Comparison of ENCODE assay signal across 8 cellular contexts in genomic region chr6:41939848-41940758, GRCh38. TPM values are rescaled to one million over a fixed set of nuclear protein-coding genes. Genes with fewer than 3 reads are reported as not detected.
DNase-seq lines count a peak whose midpoint lies in the region; ATAC-seq and TF ChIP-seq lines count a peak whose summit lies in the region.

No MANE protein-coding gene starts in this region.

- WGBS in urinary bladder, result 9% methylated on average over 27 of the region's 27 CpGs

- no peaks in the 10 kb centered on the region for H3K27me3 Mint-ChIP-seq in T-helper 17 cell

- H3K4me1 Mint-ChIP-seq in T-helper 17 cell, result peaks cover 51% of the 10 kb centered on the region

- peak overlapping the region; percentile 91 for H3K27ac Mint-ChIP-seq in T-helper 17 cell

- peaks cover 11% of the 10 kb centered on the region for H3K36me3 ChIP-seq in mucosa of stomach (ENCODE audit: control insufficient read depth, insufficient read depth, low read length)
- no peaks in the 10 kb centered on the region for H3K36me3 ChIP-seq in urinary bladder (ENCODE audit: insufficient read depth)

- H3K9me3 ChIP-seq in T-helper 17 cell (ENCODE audit: control insufficient read depth, low read length, poor library complexity, severe bottlenecking) (no peaks in the 10 kb centered on the region), mucosa of stomach (ENCODE audit: control insufficient read depth, low read length) (no peaks in the 10 kb centered on the region)

- H3K9ac ChIP-seq in mucosa of stomach (ENCODE audit: low read length), result peak overlapping the region; percentile 68

- H3K4me1 ChIP-seq in mucosa of stomach (ENCODE audit: control insufficient read depth, insufficient read depth, low read length) (peaks cover 46% of the 10 kb centered on the region), urinary bladder (ENCODE audit: insufficient read depth) (peaks cover 2% of the 10 kb centered on the region)

- peak; percentile 38 to 77 for DNase-seq in HL-60 (ENCODE audit: low read depth in 1 of 2, low spot score in 1 of 2)
- DNase-seq in T-helper 17 cell, result peak in 1 of 3 donors; percentile 11
- DNase-seq in ecto neural progenitor cell (ENCODE audit: low spot score), result peak; percentile 57
- DNase-seq in NCI-H2107 treated with DMSO at 0.1 percent for 48 hours (lab: John Stamatoyannopoulos, UW; ENCODE audit: unreplicated experiment), result no peak
- DNase-seq in T1000 (lab: John Stamatoyannopoulos, UW), result no peak

- H3K4me3 ChIP-seq in HL-60 (replicated peaks; ENCODE audit: insufficient read depth, low read length) (peak overlapping the region; percentile 94), mucosa of stomach (ENCODE audit: low read length) (peak overlapping the region; percentile 74), urinary bladder (ENCODE audit: low read depth, low read length) (peak overlapping the region; percentile 66)

- no peaks in the 10 kb centered on the region for H3K27me3 ChIP-seq in HL-60 (ENCODE audit: insufficient read depth, poor library complexity, severe bottlenecking)
- no peaks in the 10 kb centered on the region for H3K27me3 ChIP-seq in mucosa of stomach (ENCODE audit: control insufficient read depth, insufficient read depth, low read length)

- TF ChIP-seq CTCF in HL-60 (IDR thresholded peaks at IDR 0.05; ENCODE audit: insufficient read depth, low read length), result no peak

- peaks cover 3% of the 10 kb centered on the region for H3K36me3 Mint-ChIP-seq in T-helper 17 cell (ENCODE audit: low read depth)

- H3K4me3 Mint-ChIP-seq in T-helper 17 cell, result peak overlapping the region; percentile 97

- ATAC-seq in T-helper 17 cell (no peak), HG02981 (IDR thresholded peaks at IDR 0.05; ENCODE audit: unreplicated experiment) (no peak)

- H3K27ac ChIP-seq in HL-60 (replicated peaks), result peak overlapping the region; percentile 84
- no peak overlapping the region for H3K27ac ChIP-seq in urinary bladder (ENCODE audit: low read depth)

RNA-seq across cellular contexts. Expression of gene CCND3, which starts 1.5 kb away (rescaled TPM):
- 100 to 1,000 TPM; 247 to 250 TPM for total RNA-seq in T-helper 17 cell
- total RNA-seq in urinary bladder, result 18.1 TPM
- polyA plus RNA-seq in urinary bladder, result 98.9 TPM

RNA-seq across cellular contexts. Expression of gene BYSL, which starts 18.8 kb away (rescaled TPM):
- total RNA-seq in T-helper 17 cell (1 to 10 TPM; 2.8 to 3.8 TPM), urinary bladder (8.7 TPM)
- polyA plus RNA-seq in urinary bladder, result 15.4 TPM

RNA-seq across cellular contexts. Expression of gene MED20, which starts 19.2 kb away (rescaled TPM):
- total RNA-seq in T-helper 17 cell, result 1 to 10 TPM; 3.6 to 3.9 TPM
- 22.5 TPM for total RNA-seq in urinary bladder
- polyA plus RNA-seq in urinary bladder, result 15.6 TPM

RNA-seq across cellular contexts. Expression of gene USP49, which starts 44.9 kb away (rescaled TPM):
- total RNA-seq in T-helper 17 cell (1 to 10 TPM; 1.7 to 2.1 TPM), urinary bladder (4.9 TPM)
- polyA plus RNA-seq in urinary bladder, result 2.3 TPM

Comparison
In these comparisons a context has a peak if more than half of its experiments do, and no peak if none do; other contexts are left out.
1. DNase-seq: peak in HL-60 (2 of 2) and ecto neural progenitor cell (single experiment); none in NCI-H2107 treated with DMSO at 0.1 percent for 48 hours (single experiment) and T1000 (single experiment).
2. RNA of gene CCND3, which starts 1.5 kb away (total RNA-seq): 247 to 250 TPM in T-helper 17 cell; 18.1 TPM in urinary bladder (single experiment); every median in the first group is over 10 times any median in the second.
3. Peak in every context shown above with its lines, with median percentiles within 50 percentile points of each other: H3K4me3 ChIP-seq.